In genomic region chr6:28643017-28643740, GRCh38 we compare ENCODE assay signal across 7 cellular contexts.
A peak's percentile ranks its signal among the peaks of the same experiment; 100 is the strongest.
DNase-seq lines count a peak whose midpoint lies in the region; ATAC-seq, FAIRE-seq and TF ChIP-seq lines count a peak whose summit lies in the region.

No MANE protein-coding gene starts in this region.

- H3K9me3 Mint-ChIP-seq in activated naive CD8-positive, alpha-beta T cell treated with anti-CD3 and anti-CD28 coated beads, Interleukin-2, amount 50 U/mL, for 24 hours, result no peaks in the 10 kb centered on the region

- no peaks in the 10 kb centered on the region for H3K9me2 ChIP-seq in GM23248 (ENCODE audit: insufficient read depth)

- 5 to 7% methylated on average over 9 of the region's 9 CpGs for WGBS in GM23248 (ENCODE audit: low coverage in 1 of 2, low lambda C conversion rate in 2 of 2, missing lambda C conversion rate in 2 of 2), 2 experiments

- H3K36me3 ChIP-seq in GM23248 (ENCODE audit: low read depth), result no peaks in the 10 kb centered on the region

- H4K20me1 ChIP-seq in GM23248 (ENCODE audit: insufficient read depth), result no peaks in the 10 kb centered on the region

- no peak overlapping the region for H2AFZ ChIP-seq in GM23248

- H3K4me2 ChIP-seq in GM23248 (ENCODE audit: unreplicated experiment), result no peak overlapping the region

- H3K27ac Mint-ChIP-seq in activated naive CD8-positive, alpha-beta T cell treated with anti-CD3 and anti-CD28 coated beads, Interleukin-2, amount 50 U/mL, for 24 hours, result peak overlapping the region; percentile 89

- H3K4me3 Mint-ChIP-seq in activated naive CD8-positive, alpha-beta T cell treated with anti-CD3 and anti-CD28 coated beads, Interleukin-2, amount 50 U/mL, for 24 hours, result peak overlapping the region; percentile 44

- no peaks in the 10 kb centered on the region for H3K4me1 ChIP-seq in GM23248 (ENCODE audit: insufficient read depth)

- in situ Hi-C loops in GM23248 (cut with MboI), result no loop called here

- H3K9ac ChIP-seq in GM23248, result no peak overlapping the region

- peak overlapping the region; percentile 37; the same call in 1 of the 2 replicates for H3K27ac ChIP-seq in GM23248

- H3K4me1 Mint-ChIP-seq in activated naive CD8-positive, alpha-beta T cell treated with anti-CD3 and anti-CD28 coated beads, Interleukin-2, amount 50 U/mL, for 24 hours, result peaks cover 6% of the 10 kb centered on the region

- H3K4me3 ChIP-seq in GM23248 (peak overlapping the region; percentile 45; the same call in 1 of the 2 replicates), NB4 (ENCODE audit: low read depth, low read length) (peak overlapping the region; percentile 19)

- peaks cover 2% of the 10 kb centered on the region for H3K36me3 Mint-ChIP-seq in activated naive CD8-positive, alpha-beta T cell treated with anti-CD3 and anti-CD28 coated beads, Interleukin-2, amount 50 U/mL, for 24 hours (ENCODE audit: low read depth)

- peaks cover 33% of the 10 kb centered on the region for H3K27me3 Mint-ChIP-seq in activated naive CD8-positive, alpha-beta T cell treated with anti-CD3 and anti-CD28 coated beads, Interleukin-2, amount 50 U/mL, for 24 hours

- H3K9me3 ChIP-seq in GM23248 (ENCODE audit: low read depth), result no peaks in the 10 kb centered on the region

- H3K79me2 ChIP-seq in GM23248 (ENCODE audit: insufficient read depth), result no peaks in the 10 kb centered on the region

- TF ChIP-seq CTCF in NB4 (IDR thresholded peaks at IDR 0.05; ENCODE audit: low read depth, low read length), result no peak

- DNase-seq in GM23248 (peak; percentile 73), NB4 (ENCODE audit: low read depth) (peak; percentile 90), retina (peak; percentile 21), GM19239 (ENCODE audit: insufficient read length, low spot score) (no peak)
- peak; percentile 67 for DNase-seq in activated naive CD8-positive, alpha-beta T cell treated with anti-CD3 and anti-CD28 coated beads, Interleukin-2, amount 50 U/mL, for 24 hours
- DNase-seq in stimulated activated naive CD4-positive, alpha-beta T cell (lab: John Stamatoyannopoulos, UW), result no peak

- no peak for FAIRE-seq in GM19239 (lab: Jason Lieb, UNC)

- peaks cover 13% of the 10 kb centered on the region for H3F3A ChIP-seq in GM23248 (ENCODE audit: insufficient read depth)

- peak; percentile 92 for ATAC-seq in activated naive CD8-positive, alpha-beta T cell treated with anti-CD3 and anti-CD28 coated beads, Interleukin-2, amount 50 U/mL, for 24 hours
- no peak for ATAC-seq in GM18907 (IDR thresholded peaks at IDR 0.05; ENCODE audit: unreplicated experiment)

- no peak for TF ChIP-seq POLR2A in NB4 (IDR thresholded peaks at IDR 0.05; ENCODE audit: extremely low read depth, insufficient read length)

- H3K27me3 ChIP-seq in GM23248 (replicated peaks; ENCODE audit: insufficient read depth), result no peaks in the 10 kb centered on the region

Comparison
In these comparisons a context has a peak if more than half of its experiments do, and no peak if none do; other contexts are left out.
1. DNase-seq: peak in GM23248 (single experiment), NB4 (single experiment), activated naive CD8-positive, alpha-beta T cell treated with anti-CD3 and anti-CD28 coated beads, Interleukin-2, amount 50 U/mL, for 24 hours (single experiment) and retina (single experiment); none in GM19239 (single experiment) and stimulated activated naive CD4-positive, alpha-beta T cell (0 of 6).